In the genomic region with DNA sequence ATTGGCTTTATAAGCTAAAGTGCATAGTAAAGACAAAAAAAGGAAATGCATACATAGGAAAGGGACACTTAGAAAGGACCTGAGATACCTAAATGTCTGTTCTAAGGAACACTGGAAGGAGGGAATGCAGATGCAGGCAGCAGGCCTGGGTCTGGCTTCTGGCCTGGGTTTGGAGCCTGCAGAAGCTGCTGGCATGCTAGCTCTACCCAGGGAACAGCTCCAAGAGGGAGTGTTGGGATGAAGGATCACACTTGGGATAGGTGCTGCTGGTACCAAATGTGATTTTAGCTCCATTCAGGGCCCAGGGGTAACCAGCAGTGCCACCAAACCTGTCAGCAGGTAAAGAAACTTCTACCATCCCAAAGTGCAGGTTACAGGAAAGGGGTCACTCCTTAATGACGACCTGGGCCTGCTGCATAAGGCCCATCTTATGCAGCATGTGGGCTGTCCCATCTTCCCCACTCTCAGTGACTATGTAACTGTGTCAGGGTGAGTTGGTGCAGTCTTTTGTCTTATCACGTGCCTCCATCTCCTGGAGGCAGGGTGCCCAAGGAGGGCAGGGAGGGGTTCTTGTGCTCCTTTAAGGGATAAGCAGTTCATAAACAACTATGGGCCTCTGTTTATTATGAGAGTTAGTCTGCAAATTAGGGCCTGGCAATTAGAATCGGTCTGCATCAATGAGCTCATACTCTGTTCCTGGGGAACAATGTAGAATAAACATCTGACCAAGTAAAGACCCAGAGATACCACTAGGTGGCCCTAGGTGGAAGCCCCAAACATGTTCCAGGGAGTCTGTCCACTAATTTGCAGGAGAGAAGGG, we compare ENCODE assay signal across 7 cellular contexts. TPM values are rescaled to one million over a fixed set of nuclear protein-coding genes. Genes with fewer than 3 reads are reported as not detected.
A peak's percentile ranks its signal among the peaks of the same experiment; 100 is the strongest.
DNase-seq lines count a peak whose midpoint lies in the region; ATAC-seq and TF ChIP-seq lines count a peak whose summit lies in the region.

No MANE protein-coding gene starts in this region.

- ATAC-seq in DND-41 (ENCODE audit: insufficient read depth, low read depth) = peak; percentile 81
- peak; percentile 38 for ATAC-seq in HG02642 (IDR thresholded peaks at IDR 0.05; ENCODE audit: poor library complexity, unreplicated experiment)
- ATAC-seq in HG03280 (IDR thresholded peaks at IDR 0.05; ENCODE audit: unreplicated experiment) = no peak

- peaks cover 10% of the 10 kb centered on the region for H4K20me1 ChIP-seq in DND-41 (ENCODE audit: insufficient read depth, low read length)
- no peaks in the 10 kb centered on the region; the same call in 1 of the 2 replicates for H4K20me1 ChIP-seq in OCI-LY3 (ENCODE audit: insufficient read depth, low read length)
- no peaks in the 10 kb centered on the region for H4K20me1 ChIP-seq in mammary epithelial cell (ENCODE audit: insufficient read depth, low read length)

- in situ Hi-C loops in mammary epithelial cell (cut with MboI; ENCODE audit: low sequenced_read_pairs in 2 of 2) = no loop called here

- dilution Hi-C loops in mammary epithelial cell (cut with HindIII; ENCODE audit: low sequenced_read_pairs) = loop anchor here (10.0 kb wide), 1 partner anchor 61 kb away; a partner anchor contains a TSS

- H2AFZ ChIP-seq in DND-41 (ENCODE audit: low read depth, low read length) (no peak overlapping the region), OCI-LY3 (ENCODE audit: low read depth, low read length) (no peak overlapping the region), mammary epithelial cell (ENCODE audit: low read depth, low read length) (no peak overlapping the region)

- intact Hi-C loops in mammary epithelial cell (cut with micrococcal nuclease) (loop anchor here (1.0 kb wide), 1 partner anchor 77 kb away; no protein-coding TSS in a partner anchor), testis (cut with DNase I; ENCODE audit: low total_unique reads) (loop anchor here (10.0 kb wide), 1 partner anchor 79 kb away; no protein-coding TSS in a partner anchor)

- TF ChIP-seq POLR2A in testis (IDR thresholded peaks at IDR 0.05) = no peak

- BruUV-seq in mammary epithelial cell (replicated peaks; lab: Mats Ljungman, UMichigan) = no TSS peak

- no peak overlapping the region for H3K4me3 ChIP-seq in DND-41 (ENCODE audit: low read depth in 1 of 2, low read length in 2 of 2)
- no peak overlapping the region for H3K4me3 ChIP-seq in OCI-LY3 (ENCODE audit: low read length)
- no peak overlapping the region for H3K4me3 ChIP-seq in mammary epithelial cell (replicated peaks in 1 of 3; ENCODE audit: insufficient read depth in 1 of 3, low read depth in 2 of 3, low read length in 3 of 3)
- H3K4me3 ChIP-seq in testis = no peak overlapping the region

- 33% methylated on average over 3 of the region's 3 CpGs for WGBS in mammary epithelial cell (ENCODE audit: low coverage, missing lambda C conversion rate)
- WGBS in testis, 2 donors = 47% methylated on average over 3 of the region's 3 CpGs

- peaks cover 88% of the 10 kb centered on the region for H3K36me3 ChIP-seq in DND-41 (ENCODE audit: insufficient read depth, low read length)
- H3K36me3 ChIP-seq in OCI-LY3 (replicated peaks; ENCODE audit: low read depth, low read length) = peaks cover 66% of the 10 kb centered on the region
- peaks cover 39% of the 10 kb centered on the region for H3K36me3 ChIP-seq in mammary epithelial cell (ENCODE audit: insufficient read depth, low read length)
- no peaks in the 10 kb centered on the region for H3K36me3 ChIP-seq in testis (ENCODE audit: low read depth, missing control alignments)

- no peaks in the 10 kb centered on the region for H3K27me3 ChIP-seq in DND-41 (ENCODE audit: insufficient read depth, low read length, poor library complexity)
- H3K27me3 ChIP-seq in OCI-LY3 (ENCODE audit: low read depth, low read length) = no peaks in the 10 kb centered on the region
- no peaks in the 10 kb centered on the region for H3K27me3 ChIP-seq in mammary epithelial cell (ENCODE audit: insufficient read depth, low read length)
- H3K27me3 ChIP-seq in layer of hippocampus (ENCODE audit: control insufficient read depth, insufficient read depth, low read length) = no peaks in the 10 kb centered on the region
- no peaks in the 10 kb centered on the region for H3K27me3 ChIP-seq in testis

- CTCF ChIA-PET in mammary epithelial cell (lab: Charles Lee; ENCODE audit: low non-redundant PET) = interaction anchor here (0.6 to 1.4 kb wide), 3 partner anchors 8 to 159 kb away, joined by 3 to 8 read pairs (median 3); no protein-coding TSS in a partner anchor

- H3K4me1 ChIP-seq in DND-41 (ENCODE audit: insufficient read depth, low read length) = no peaks in the 10 kb centered on the region
- no peaks in the 10 kb centered on the region for H3K4me1 ChIP-seq in OCI-LY3 (ENCODE audit: low read length)
- H3K4me1 ChIP-seq in mammary epithelial cell (ENCODE audit: insufficient read depth, low read length) = peaks cover 11% of the 10 kb centered on the region
- no peaks in the 10 kb centered on the region for H3K4me1 ChIP-seq in testis

- H3K79me2 ChIP-seq in DND-41 (ENCODE audit: insufficient read depth, low read length) = no peaks in the 10 kb centered on the region
- no peaks in the 10 kb centered on the region for H3K79me2 ChIP-seq in OCI-LY3 (ENCODE audit: low read length)
- no peaks in the 10 kb centered on the region for H3K79me2 ChIP-seq in mammary epithelial cell (ENCODE audit: insufficient read depth, low read length)

- H3K9me3 ChIP-seq in DND-41 (ENCODE audit: insufficient read depth, low read length, severe bottlenecking) (no peaks in the 10 kb centered on the region), OCI-LY3 (ENCODE audit: insufficient read depth, low read length) (no peaks in the 10 kb centered on the region), mammary epithelial cell (replicated peaks; ENCODE audit: insufficient read depth, low read length) (no peaks in the 10 kb centered on the region), testis (no peaks in the 10 kb centered on the region)

- H3K9ac ChIP-seq in DND-41 (ENCODE audit: low read depth, low read length) (no peak overlapping the region), OCI-LY3 (ENCODE audit: low read length) (no peak overlapping the region), mammary epithelial cell (ENCODE audit: insufficient read depth, low read length) (no peak overlapping the region)

- TF ChIP-seq CTCF in DND-41 (IDR thresholded peaks at IDR 0.05; ENCODE audit: borderline replicate concordance, extremely low read depth, low read length, poor library complexity, severe bottlenecking) (peak; percentile 76), OCI-LY3 (IDR thresholded peaks at IDR 0.05; ENCODE audit: low read depth, low read length) (peak; percentile 76), mammary epithelial cell (conservative IDR thresholded peaks at IDR 0.05 in 1 of 2, IDR thresholded peaks at IDR 0.05 in 1 of 2; ENCODE audit: extremely low read depth in 1 of 2, insufficient read depth in 1 of 2, low read depth in 1 of 2, low read length in 2 of 2) (peak; percentile 63 to 72), testis (IDR thresholded peaks at IDR 0.05) (peak; percentile 22 to 66 (median 59))

- DNase-seq in DND-41 (peak; percentile 38), mammary epithelial cell (peak; percentile 35), testis (no peak)

- H3K27ac ChIP-seq in DND-41 (ENCODE audit: low read length) = no peak overlapping the region
- H3K27ac ChIP-seq in OCI-LY3 (ENCODE audit: low read length) = no peak overlapping the region
- H3K27ac ChIP-seq in mammary epithelial cell (ENCODE audit: insufficient read depth, low read depth, low read length) = no peak overlapping the region
- peak overlapping the region; percentile 71 for H3K27ac ChIP-seq in layer of hippocampus (ENCODE audit: low read depth, low read length)
- no peak overlapping the region for H3K27ac ChIP-seq in testis

- H3K4me2 ChIP-seq in DND-41 (ENCODE audit: insufficient read depth, low read length) = no peak overlapping the region
- H3K4me2 ChIP-seq in OCI-LY3 (ENCODE audit: low read length) = no peak overlapping the region
- no peak overlapping the region for H3K4me2 ChIP-seq in mammary epithelial cell (ENCODE audit: insufficient read depth, low read depth, low read length)

RNA-seq across cellular contexts. Expression of a gene that starts 26.9 kb away (rescaled TPM):
- 10 to 100 TPM; 39.0 to 44.1 TPM for total RNA-seq in mammary epithelial cell
- polyA plus RNA-seq in mammary epithelial cell = 36.9 TPM
- 52.4 TPM for polyA minus RNA-seq in mammary epithelial cell
- total RNA-seq in testis = 10 to 100 TPM; 53.3 to 54.1 TPM
- polyA plus RNA-seq in testis (ENCODE audit: insufficient read depth, low read depth, low replicate concordance) = 58.3 TPM

RNA-seq across cellular contexts. Expression of a gene that starts 31.7 kb away (rescaled TPM):
- 10 to 100 TPM; 24.9 to 34.0 TPM for total RNA-seq in mammary epithelial cell
- polyA plus RNA-seq in mammary epithelial cell = 6.3 TPM
- 54.2 TPM for polyA minus RNA-seq in mammary epithelial cell
- total RNA-seq in testis = 10 to 100 TPM; 31.6 to 37.2 TPM
- polyA plus RNA-seq in testis (ENCODE audit: insufficient read depth, low read depth, low replicate concordance) = 39.9 TPM

RNA-seq across cellular contexts. Expression of a gene that starts 58.0 kb away (rescaled TPM):
- total RNA-seq in mammary epithelial cell (10 to 100 TPM; 52.7 to 87.1 TPM), testis (10 to 100 TPM; 85.0 to 95.4 TPM)
- polyA plus RNA-seq in mammary epithelial cell (41.6 TPM), testis (ENCODE audit: insufficient read depth, low read depth, low replicate concordance) (77.3 TPM)
- polyA minus RNA-seq in mammary epithelial cell = 107 TPM
